ENCODE assay signal across 22 cellular contexts in the genomic region with DNA sequence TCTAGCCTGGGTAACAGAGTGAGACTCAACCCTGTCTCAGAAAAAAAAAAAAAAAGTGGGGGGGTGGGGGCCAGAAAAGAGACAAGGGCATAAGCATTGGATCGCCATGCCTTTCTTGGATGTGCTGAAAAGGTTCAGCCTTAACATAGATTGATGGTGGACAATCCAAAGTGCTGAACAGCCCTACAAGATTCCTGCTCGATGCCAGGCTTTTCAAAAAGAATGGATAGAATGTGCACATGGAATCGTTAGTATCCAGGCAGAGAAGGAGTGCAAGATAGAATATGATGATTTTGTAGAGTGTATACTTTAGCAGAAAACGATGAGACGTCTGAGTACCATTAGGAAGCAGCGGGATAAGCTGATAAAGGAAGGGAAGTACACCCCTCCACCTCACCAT.
"Had no signal": no experiment of that assay in that cellular context is flagged by ENCODE, and none has a peak within 500 bp of the region (broad histone marks: within the 10 kb centered on the region; RNA-seq: fewer than 3 reads in every experiment).

No MANE protein-coding gene starts in this region.

- H3K4me3 Mint-ChIP-seq: activated naive CD8-positive, alpha-beta T cell treated with anti-CD3 and anti-CD28 coated beads for 36 hours; activated T-cell treated with anti-CD3 and anti-CD28 coated beads, Interleukin-2, amount 50 U/mL, for 72 hours; dendritic cell treated with granulocyte-macrophage colony-stimulating factor and Interleukin-4, amounts not matched to agents 40 ng/mL and 50 ng/mL, for 4 days; immature natural killer cell; naive B cell; neural crest cell; stimulated activated naive CD8-positive, alpha-beta T cell treated with anti-CD3 and anti-CD28 coated beads, Interleukin-15, Interleukin-2, amounts not matched to agents 100 ng/mL and 50 ng/mL, for 24 hours; T-helper 17 cell had no signal

- H3K4me1 ChIP-seq: right atrium auricular region, tibial nerve had no signal

- ATAC-seq: activated T-cell treated with anti-CD3 and anti-CD28 coated beads, Interleukin-2, amount 50 U/mL, for 72 hours; T-helper 17 cell had no signal

- H3K4me1 Mint-ChIP-seq: activated naive CD8-positive, alpha-beta T cell treated with anti-CD3 and anti-CD28 coated beads for 36 hours; naive B cell; neural crest cell had no signal

- H3K36me3 Mint-ChIP-seq: activated naive CD8-positive, alpha-beta T cell treated with anti-CD3 and anti-CD28 coated beads for 36 hours; naive B cell had no signal

- H3K27ac ChIP-seq: cardiac muscle cell, esophagus squamous epithelium, skin epidermis, tibial nerve, VCaP had no signal

- H3K9me3 ChIP-seq: esophagus squamous epithelium, heart right ventricle, left ventricle myocardium inferior, right atrium auricular region, tibial nerve had no signal

- DNase-seq: activated CD4-positive, alpha-beta T cell treated with anti-CD3 and anti-CD28 coated beads, Interleukin-2, amount 50 U/mL, for 1 hour; activated CD4-positive, CD25-positive, alpha-beta regulatory T cell treated with anti-CD3 and anti-CD28 coated beads, Interleukin-2, amount 50 U/mL, for 72 hours; activated gamma-delta T cell treated with Interleukin-2 at 50 U/mL for 16 hours; activated naive CD8-positive, alpha-beta T cell treated with anti-CD3 and anti-CD28 coated beads for 36 hours; activated T-cell treated with anti-CD3 and anti-CD28 coated beads, Interleukin-2, amount 50 U/mL, for 72 hours; amygdala; effector CD8-positive, alpha-beta T cell; esophagus squamous epithelium; heart right ventricle; immature natural killer cell; left ventricle myocardium inferior; naive B cell; T-helper 17 cell had no signal

- H3K27me3 ChIP-seq: cardiac muscle cell, esophagus squamous epithelium, heart right ventricle, right atrium auricular region, tibial nerve had no signal

- H3K9me3 Mint-ChIP-seq: activated naive CD8-positive, alpha-beta T cell treated with anti-CD3 and anti-CD28 coated beads for 36 hours; activated T-cell treated with anti-CD3 and anti-CD28 coated beads, Interleukin-2, amount 50 U/mL, for 72 hours; dendritic cell treated with granulocyte-macrophage colony-stimulating factor and Interleukin-4, amounts not matched to agents 40 ng/mL and 50 ng/mL, for 4 days; immature natural killer cell; naive B cell; neural crest cell; stimulated activated naive CD8-positive, alpha-beta T cell treated with anti-CD3 and anti-CD28 coated beads, Interleukin-15, Interleukin-2, amounts not matched to agents 100 ng/mL and 50 ng/mL, for 24 hours had no signal

- H3K36me3 ChIP-seq: cardiac muscle cell, esophagus squamous epithelium, heart right ventricle, left ventricle myocardium inferior, right atrium auricular region, tibial nerve had no signal

- H3K27ac Mint-ChIP-seq: activated naive CD8-positive, alpha-beta T cell treated with anti-CD3 and anti-CD28 coated beads for 36 hours; activated T-cell treated with anti-CD3 and anti-CD28 coated beads, Interleukin-2, amount 50 U/mL, for 72 hours; immature natural killer cell; naive B cell; progenitor cell of endocrine pancreas; stimulated activated naive CD8-positive, alpha-beta T cell treated with anti-CD3 and anti-CD28 coated beads, Interleukin-15, Interleukin-2, amounts not matched to agents 100 ng/mL and 50 ng/mL, for 24 hours; T-helper 17 cell had no signal

- H3K4me3 ChIP-seq: cardiac muscle cell, esophagus squamous epithelium, heart right ventricle, left ventricle myocardium inferior, right atrium auricular region, skin epidermis, tibial nerve had no signal
